14 cellular contexts compared by ENCODE assay signal in the genomic region with DNA sequence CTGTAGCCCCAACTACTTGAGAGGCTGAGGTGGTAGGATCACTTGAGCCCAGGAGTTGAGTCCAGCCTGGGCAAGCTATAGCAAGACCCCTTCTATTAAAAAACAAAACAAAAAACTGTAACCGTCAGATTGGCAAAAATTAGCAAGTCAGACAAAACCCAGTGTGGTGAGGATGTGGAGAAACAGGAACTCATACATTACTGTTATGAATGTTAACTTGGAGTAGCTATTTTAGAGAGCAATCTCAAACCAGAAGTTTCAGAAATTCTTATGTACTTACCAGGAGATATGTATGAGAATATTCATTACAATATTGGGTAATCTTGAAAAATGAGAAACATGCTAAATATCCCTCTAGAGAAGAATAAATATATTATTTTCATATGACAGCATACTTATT.
DNase-seq lines count a peak whose midpoint lies in the region; ATAC-seq and TF ChIP-seq lines count a peak whose summit lies in the region.
"Had no signal": no experiment of that assay in that cellular context is flagged by ENCODE, and none has a peak within 500 bp of the region (broad histone marks: within the 10 kb centered on the region; RNA-seq: fewer than 3 reads in every experiment).

No MANE protein-coding gene starts in this region.

- DNase-seq in AG10803 (ENCODE audit: low read depth) (peak; percentile 17), NCI-H524 (lab: John Stamatoyannopoulos, UW) (no peak), iPS-NIHi11 (ENCODE audit: low spot score) (no peak), amygdala (lab: John Stamatoyannopoulos, UW) (no peak), SHP77 treated with DMSO at 0.1 percent for 48 hours (lab: John Stamatoyannopoulos, UW) (no peak)
- DNase-seq: activated CD4-positive, CD25-positive, alpha-beta regulatory T cell treated with anti-CD3 and anti-CD28 coated beads, Interleukin-2, amount 50 U/mL, for 72 hours; DMS79; NCI-H446 treated with DMSO at 0.1 percent for 48 hours; retina; SHP77 had no signal

- ATAC-seq in GM18867 (IDR thresholded peaks at IDR 0.05; ENCODE audit: unreplicated experiment) (peak; percentile 51), GM21786 (IDR thresholded peaks at IDR 0.05; ENCODE audit: unreplicated experiment) (peak; percentile 58), HG03442 (IDR thresholded peaks at IDR 0.05; ENCODE audit: unreplicated experiment) (peak; percentile 79)

- H3K4me3 ChIP-seq in AG10803 (ENCODE audit: low read length): no peak overlapping the region
- H3K4me3 ChIP-seq: tibial nerve had no signal

- TF ChIP-seq CTCF in AG10803 (conservative IDR thresholded peaks at IDR 0.05; ENCODE audit: low read length): no peak
